23 cellular contexts compared by ENCODE assay signal in genomic region chr18:56615738-56616520, GRCh38. TPM values are rescaled to one million over a fixed set of nuclear protein-coding genes. Genes with fewer than 3 reads are reported as not detected.
A peak's percentile ranks its signal among the peaks of the same experiment; 100 is the strongest.
DNase-seq lines count a peak whose midpoint lies in the region; ATAC-seq and TF ChIP-seq lines count a peak whose summit lies in the region.
"Had no signal": no experiment of that assay in that cellular context is flagged by ENCODE, and none has a peak within 500 bp of the region (broad histone marks: within the 10 kb centered on the region; RNA-seq: fewer than 3 reads in every experiment).

No MANE protein-coding gene starts in this region.

- no peak overlapping the region for H3K4me3 Mint-ChIP-seq in GM23338
- H3K4me3 Mint-ChIP-seq: T-helper 1 cell treated with Interleukin-12 subunit alpha and Interleukin-12 subunit beta and Interleukin-4 antibody, amounts not matched to agents 30 μg/mL and 1 μg/mL, for 36 hours had no signal

- H3K4me1 Mint-ChIP-seq in GM23338, result no peaks in the 10 kb centered on the region

- peaks cover 0 to 82% of the 10 kb centered on the region in 2 donors for H3K36me3 ChIP-seq in left lung
- peaks cover 80% of the 10 kb centered on the region for H3K36me3 ChIP-seq in upper lobe of right lung
- H3K36me3 ChIP-seq in GM23338 (ENCODE audit: insufficient read depth), result peaks cover 49% of the 10 kb centered on the region

- H3K9me2 ChIP-seq in GM23338 (ENCODE audit: insufficient read depth), result no peaks in the 10 kb centered on the region

- H3K27me3 Mint-ChIP-seq in GM23338 (ENCODE audit: insufficient read depth, low read depth, poor library complexity), result no peaks in the 10 kb centered on the region

- intact Hi-C loops in left lung (cut with DNase I) (no loop called here), upper lobe of right lung (cut with DNase I) (no loop called here)

- no peaks in the 10 kb centered on the region for H3K4me1 ChIP-seq in left lung
- peaks cover 7% of the 10 kb centered on the region for H3K4me1 ChIP-seq in upper lobe of right lung
- H3K4me1 ChIP-seq in GM23338 (ENCODE audit: insufficient read depth), result no peaks in the 10 kb centered on the region
- H3K4me1 ChIP-seq: HAP-1, SJCRH30, vagina had no signal

- H3K4me2 ChIP-seq in GM23338, result no peak overlapping the region

- H3K9me3 Mint-ChIP-seq in GM23338, result no peaks in the 10 kb centered on the region
- H3K9me3 Mint-ChIP-seq: T-helper 1 cell treated with Interleukin-12 subunit alpha and Interleukin-12 subunit beta and Interleukin-4 antibody, amounts not matched to agents 30 μg/mL and 1 μg/mL, for 36 hours had no signal

- no peak for TF ChIP-seq CTCF in left lung (IDR thresholded peaks at IDR 0.05)
- no peak for TF ChIP-seq CTCF in upper lobe of right lung (IDR thresholded peaks at IDR 0.05)
- TF ChIP-seq CTCF in GM20000 (IDR thresholded peaks at IDR 0.05; ENCODE audit: extremely low read depth, missing control alignments), result no peak
- no peak for TF ChIP-seq CTCF in GM23338 (conservative IDR thresholded peaks at IDR 0.05; ENCODE audit: low read depth in 2 of 2)

- peaks cover 9% of the 10 kb centered on the region; the same call in 1 of the 2 replicates for H4K20me1 ChIP-seq in GM23338 (replicated peaks; ENCODE audit: insufficient read depth)

- ATAC-seq in left lung, result peak; percentile 93
- peak; percentile 89 for ATAC-seq in upper lobe of right lung
- no peak for ATAC-seq in GM23338
- no peak for ATAC-seq in HG03565 (IDR thresholded peaks at IDR 0.05; ENCODE audit: unreplicated experiment)
- ATAC-seq: left cardiac atrium had no signal

- H3K36me3 Mint-ChIP-seq in GM23338 (ENCODE audit: low read depth), result peaks cover 66% of the 10 kb centered on the region

- H3K27ac ChIP-seq in left lung (peak overlapping the region in 1 of 2 donors; percentile 8), upper lobe of right lung (peak overlapping the region; percentile 31), GM23338 (ENCODE audit: low read depth) (no peak overlapping the region)
- H3K27ac ChIP-seq: brain microvascular endothelial cell, coronary artery, SJCRH30, vagina had no signal

- H3F3A ChIP-seq in GM23338 (replicated peaks; ENCODE audit: low read depth), result no peaks in the 10 kb centered on the region

- peaks cover 5% of the 10 kb centered on the region; the same call in 1 of the 2 replicates for H3K79me2 ChIP-seq in GM23338 (replicated peaks; ENCODE audit: insufficient read depth)

- DNase-seq in NCI-H82 (lab: John Stamatoyannopoulos, UW) (peak; percentile 57), NCI-H82 treated with DMSO at 0.1 percent for 48 hours (lab: John Stamatoyannopoulos, UW; ENCODE audit: unreplicated experiment) (no peak), NCI-H524 (lab: John Stamatoyannopoulos, UW) (peak; percentile 66 to 67), left lung (no peak), upper lobe of right lung (peak; percentile 69), GM20000 (ENCODE audit: low spot score) (no peak), GM23338 (ENCODE audit: low spot score) (no peak)
- DNase-seq: activated CD4-positive, alpha-beta T cell treated with anti-CD3 and anti-CD28 coated beads, Interleukin-2, amount 50 U/mL, for 1 hour; activated CD8-positive, alpha-beta memory T cell treated with anti-CD3 and anti-CD28 coated beads, Interleukin-2, amount 50 U/mL, for 48 hours; activated gamma-delta T cell; brain microvascular endothelial cell; C1 segment of cervical spinal cord; left cardiac atrium; NCI-H345; occipital lobe; retina; SJCRH30; stimulated activated CD4-positive, alpha-beta T cell treated with anti-CD3 and anti-CD28 coated beads, Interleukin-12 subunit alpha, Interleukin-12 subunit beta, amount 100 ng/mL, for 4 hours had no signal

- H3K27me3 ChIP-seq in left lung (no peaks in the 10 kb centered on the region), upper lobe of right lung (no peaks in the 10 kb centered on the region), GM23338 (ENCODE audit: insufficient read depth) (no peaks in the 10 kb centered on the region)
- H3K27me3 ChIP-seq: brain microvascular endothelial cell, SJCRH30, vagina had no signal

- H3K9me3 ChIP-seq in left lung (no peaks in the 10 kb centered on the region), upper lobe of right lung (no peaks in the 10 kb centered on the region)
- H3K9me3 ChIP-seq: HAP-1, SJCRH30, vagina had no signal

- no peak overlapping the region for H2AFZ ChIP-seq in GM23338

- H3K4me3 ChIP-seq in left lung (no peak overlapping the region), upper lobe of right lung (no peak overlapping the region), GM23338 (no peak overlapping the region)
- H3K4me3 ChIP-seq: coronary artery, HAP-1, SJCRH30, vagina had no signal

- H3K27ac Mint-ChIP-seq in GM23338, result no peak overlapping the region
- H3K27ac Mint-ChIP-seq: T-helper 1 cell treated with Interleukin-12 subunit alpha and Interleukin-12 subunit beta and Interleukin-4 antibody, amounts not matched to agents 30 μg/mL and 1 μg/mL, for 36 hours had no signal

TF ChIP-seq in GM23338, 12 proteins besides CTCF, POLR2A, EP300 and RAD21 (continues in another document):
- no peak for TF ChIP-seq REST (IDR thresholded peaks at IDR 0.05; ENCODE audit: unreplicated experiment)
- TF ChIP-seq ZNF114 (CRISPR knock-in tag; IDR thresholded peaks at IDR 0.05), result no peak
- no peak for TF ChIP-seq POLR2AphosphoS5 (IDR thresholded peaks at IDR 0.05; ENCODE audit: low read depth)
- no peak for TF ChIP-seq EZH2phosphoT487 (IDR thresholded peaks at IDR 0.05; ENCODE audit: unreplicated experiment)
- no peak for TF ChIP-seq ETS1 (IDR thresholded peaks at IDR 0.05)
- no peak for TF ChIP-seq EZH2 (IDR thresholded peaks at IDR 0.05; ENCODE audit: low read depth, unreplicated experiment)
- no peak for TF ChIP-seq JUNB (IDR thresholded peaks at IDR 0.05; ENCODE audit: unreplicated experiment)
- no peak for TF ChIP-seq STAT1 (IDR thresholded peaks at IDR 0.05; ENCODE audit: unreplicated experiment)

RNA-seq across cellular contexts. Expression of gene TXNL1, which starts 22.5 kb away (rescaled TPM):
- total RNA-seq in left lung (10 to 100 TPM; 54.3 to 62.0 TPM), upper lobe of right lung (56.4 TPM)
- 73.6 and 84.0 TPM in 2 replicates for total RNA-seq in GM23338 (2014; rRNA removed; shearing (Covaris generic))
- polyA plus RNA-seq in GM23338 (2016; fragmentation: Nextera tagmentation; extraction: Ambion mirVana), result 125 and 135 TPM in 2 replicates

RNA-seq across cellular contexts. Expression of gene WDR7, which starts 35.2 kb away (rescaled TPM):
- total RNA-seq in left lung (10 to 100 TPM; 25.0 to 37.7 TPM), upper lobe of right lung (30.7 TPM)
- 12.0 and 14.8 TPM in 2 replicates for total RNA-seq in GM23338 (2014; rRNA removed; shearing (Covaris generic))
- 3.5 and 7.0 TPM in 2 replicates for polyA plus RNA-seq in GM23338 (2016; fragmentation: Nextera tagmentation; extraction: Ambion mirVana)

Comparison
In these comparisons a context has a peak if more than half of its experiments do, and no peak if none do; other contexts are left out.
1. DNase-seq: peak in NCI-H82 (single experiment), NCI-H524 (2 of 2) and upper lobe of right lung (single experiment); none in NCI-H82 treated with DMSO at 0.1 percent for 48 hours (single experiment), left lung (0 of 2), GM20000 (single experiment) and GM23338 (single experiment).
2. ATAC-seq: peak in left lung (single experiment) and upper lobe of right lung (single experiment); none in GM23338 (single experiment) and HG03565 (single experiment).